1 cellular context compared by ENCODE assay signal in genomic region chr16:30091474-30092372, GRCh38.
TF ChIP-seq lines count a peak whose summit lies in the region.

TSS of gene TBX6 (minus strand) at chr16:30091924. CDS start at chr16:30091193, 731 bp downstream.

TF ChIP-seq in HepG2, 621 proteins besides CTCF, POLR2A, EP300 and RAD21 (continued from another document and continues in another):
- TF ChIP-seq ZNF24 (IDR thresholded peaks at IDR 0.05), result no peak
- peak; percentile 85; the same call in 1 of the 2 replicates for TF ChIP-seq PHF21A (CRISPR knock-in tag; IDR thresholded peaks at IDR 0.05)
- peak; percentile 73; the same call in 1 of the 2 replicates for TF ChIP-seq FOXK1 (CRISPR knock-in tag; IDR thresholded peaks at IDR 0.05; ENCODE audit: borderline replicate concordance, low read depth)
- no peak for TF ChIP-seq PAWR (CRISPR knock-in tag; IDR thresholded peaks at IDR 0.05; ENCODE audit: borderline replicate concordance)
- peak; percentile 62 for TF ChIP-seq TIGD3 (CRISPR knock-in tag; IDR thresholded peaks at IDR 0.05; ENCODE audit: borderline replicate concordance)
- peak; percentile 98; the same call in 1 of the 2 replicates for TF ChIP-seq ZNF597 (CRISPR knock-in tag; IDR thresholded peaks at IDR 0.05)
- no peak for TF ChIP-seq RCOR2 (CRISPR knock-in tag; IDR thresholded peaks at IDR 0.05)
- TF ChIP-seq ZNF761 (CRISPR knock-in tag; conservative IDR thresholded peaks at IDR 0.05), result no peak
- no peak; the same call in 1 of the 2 replicates for TF ChIP-seq SNAPC4 (CRISPR knock-in tag; IDR thresholded peaks at IDR 0.05)
- TF ChIP-seq MXD3 (CRISPR knock-in tag; IDR thresholded peaks at IDR 0.05), result peak; percentile 15; the same call in 1 of the 2 replicates
- no peak for TF ChIP-seq ZXDC (CRISPR knock-in tag; IDR thresholded peaks at IDR 0.05)
- TF ChIP-seq ZFP62 (CRISPR knock-in tag; IDR thresholded peaks at IDR 0.05), result peak; percentile 99
- no peak for TF ChIP-seq RFX5 (IDR thresholded peaks at IDR 0.05; ENCODE audit: low read depth, low read length)
- TF ChIP-seq UBTF (CRISPR knock-in tag; IDR thresholded peaks at IDR 0.05), result peak; percentile 85
- TF ChIP-seq MBD4 (IDR thresholded peaks at IDR 0.05; ENCODE audit: borderline replicate concordance, low read length), result no peak
- peak; percentile 85 for TF ChIP-seq PRDM15 (CRISPR knock-in tag; IDR thresholded peaks at IDR 0.05)
- no peak for TF ChIP-seq BATF2 (CRISPR knock-in tag; IDR thresholded peaks at IDR 0.05)
- peak; percentile 100 for TF ChIP-seq HCFC1 (IDR thresholded peaks at IDR 0.05; ENCODE audit: low read depth, low read length)
- peak; percentile 41; the same call in 1 of the 2 replicates for TF ChIP-seq DMAP1 (CRISPR knock-in tag; IDR thresholded peaks at IDR 0.05)
- TF ChIP-seq KLF13 (CRISPR knock-in tag; IDR thresholded peaks at IDR 0.05), result no peak
- no peak for TF ChIP-seq TCF7L2 (IDR thresholded peaks at IDR 0.05; ENCODE audit: low read depth, low read length)
- peak; percentile 37; the same call in 1 of the 2 replicates for TF ChIP-seq ZNF891 (CRISPR knock-in tag; IDR thresholded peaks at IDR 0.05)
- no peak for TF ChIP-seq REST (IDR thresholded peaks at IDR 0.05; ENCODE audit: borderline replicate concordance in 1 of 2, low read depth in 1 of 2, low read length in 2 of 2)
- no peak; the same call in 1 of the 2 replicates for TF ChIP-seq ZNF740 (CRISPR knock-in tag; IDR thresholded peaks at IDR 0.05)
- no peak for TF ChIP-seq CEBPZ (IDR thresholded peaks at IDR 0.05; ENCODE audit: low read length)
